8 cellular contexts compared by ENCODE assay signal in genomic region chr7:100088621-100089457, GRCh38. TPM values are rescaled to one million over a fixed set of nuclear protein-coding genes. Genes with fewer than 3 reads are reported as not detected.
DNase-seq lines count a peak whose midpoint lies in the region; ATAC-seq and TF ChIP-seq lines count a peak whose summit lies in the region.

Gene COPS6, plus strand, starts transcription at chr7:100088969. Its CDS starts 22 bp downstream, at chr7:100088991.

- DNase-seq in DMS79 treated with DMSO at 0.1 percent for 48 hours (lab: John Stamatoyannopoulos, UW) (peak; percentile 65), HFFc6 (peak; percentile 67), NCI-H2227 (lab: John Stamatoyannopoulos, UW; ENCODE audit: unreplicated experiment) (peak; percentile 90), choroid plexus epithelial cell (ENCODE audit: low read depth) (peak; percentile 70), kidney glomerular epithelial cell (lab: John Stamatoyannopoulos, UW) (peak; percentile 50)
- peak; percentile 92 for DNase-seq in activated CD4-positive, alpha-beta T cell treated with anti-CD3 and anti-CD28 coated beads for 36 hours
- peak; percentile 64 to 84 for DNase-seq in stimulated activated CD4-positive, alpha-beta T cell treated with anti-CD3 and anti-CD28 coated beads, Interleukin-15, amount 100 ng/mL, for 48 hours (ENCODE audit: low read depth in 2 of 2)

- peaks cover 73% of the 10 kb centered on the region for H3K4me1 Mint-ChIP-seq in HFFc6 (ENCODE audit: low read depth)
- H3K4me1 Mint-ChIP-seq in activated CD4-positive, alpha-beta T cell treated with anti-CD3 and anti-CD28 coated beads for 36 hours: peaks cover 25% of the 10 kb centered on the region

- H3K27me3 Mint-ChIP-seq in HFFc6 (ENCODE audit: insufficient read depth): peaks cover 2% of the 10 kb centered on the region
- H3K27me3 Mint-ChIP-seq in activated CD4-positive, alpha-beta T cell treated with anti-CD3 and anti-CD28 coated beads for 36 hours: no peaks in the 10 kb centered on the region

- CTCF ChIA-PET in activated CD4-positive, alpha-beta T cell treated with anti-CD3 and anti-CD28 coated beads for 36 hours (lab: Charles Lee): interaction anchor here (0.7 to 1.8 kb wide), 3 partner anchors 13 to 199 kb away, joined by 3 to 6 read pairs (median 3); partner anchors contain the start of genes AP4M1 and MCM7

- peak; percentile 67 for ATAC-seq in activated CD4-positive, alpha-beta T cell treated with anti-CD3 and anti-CD28 coated beads for 36 hours
- no peak for ATAC-seq in HG03097 (IDR thresholded peaks at IDR 0.05; ENCODE audit: low FRiP score, unreplicated experiment)

- H3K9me3 Mint-ChIP-seq in HFFc6: no peaks in the 10 kb centered on the region
- H3K9me3 Mint-ChIP-seq in activated CD4-positive, alpha-beta T cell treated with anti-CD3 and anti-CD28 coated beads for 36 hours (ENCODE audit: low read depth): no peaks in the 10 kb centered on the region

- peak within 1 kb of the TSS; percentile 92 for H3K4me3 ChIP-seq in choroid plexus epithelial cell (ENCODE audit: low read depth, low read length)

- H3K36me3 Mint-ChIP-seq in HFFc6 (ENCODE audit: low read depth): peaks cover 38% of the 10 kb centered on the region
- H3K36me3 Mint-ChIP-seq in activated CD4-positive, alpha-beta T cell treated with anti-CD3 and anti-CD28 coated beads for 36 hours (ENCODE audit: low read depth): peaks cover 41% of the 10 kb centered on the region

- intact Hi-C loops in activated CD4-positive, alpha-beta T cell treated with anti-CD3 and anti-CD28 coated beads for 36 hours (cut with DNase I, micrococcal nuclease): loop anchor here (1.0 to 10.0 kb wide), 11 partner anchors 11 to 786 kb away; partner anchors contain the start of genes TRIM4 (in 2 of the 2), BUD31 (in 1 of the 2), CNPY4 (in 1 of the 2) and MEPCE (in 1 of the 2)

- POLR2A ChIA-PET in activated CD4-positive, alpha-beta T cell treated with anti-CD3 and anti-CD28 coated beads for 36 hours (lab: Charles Lee): interaction anchor here (6.1 kb wide), 1 partner anchor 13 kb away, joined by 74 read pairs; the partner anchor contains the start of genes AP4M1 and MCM7

- TF ChIP-seq CTCF in HFFc6 (IDR thresholded peaks at IDR 0.05) (no peak), choroid plexus epithelial cell (conservative IDR thresholded peaks at IDR 0.05; ENCODE audit: low read depth, low read length) (no peak)

- peak within 1 kb of the TSS; percentile 92 for H3K4me3 Mint-ChIP-seq in HFFc6
- peak within 1 kb of the TSS; percentile 89 for H3K4me3 Mint-ChIP-seq in activated CD4-positive, alpha-beta T cell treated with anti-CD3 and anti-CD28 coated beads for 36 hours

- peak within 1 kb of the TSS; percentile 90 for H3K27ac Mint-ChIP-seq in HFFc6
- peak within 1 kb of the TSS; percentile 96 for H3K27ac Mint-ChIP-seq in activated CD4-positive, alpha-beta T cell treated with anti-CD3 and anti-CD28 coated beads for 36 hours

RNA-seq across cellular contexts. Expression of gene COPS6, which starts in this region (rescaled TPM):
- total RNA-seq in HFFc6 (2021; fragmentation: NEBNext Ultra II Directional; extraction: Animal tissue kit (Norgen Biotek cat#: 25700)): 100 to 1,000 TPM; 253 to 334 (median 302) TPM
- 10 to 100 TPM; 88.6 to 89.0 TPM for total RNA-seq in activated CD4-positive, alpha-beta T cell treated with anti-CD3 and anti-CD28 coated beads for 36 hours
